ENCODE assay signal across 26 cellular contexts in the genomic region with DNA sequence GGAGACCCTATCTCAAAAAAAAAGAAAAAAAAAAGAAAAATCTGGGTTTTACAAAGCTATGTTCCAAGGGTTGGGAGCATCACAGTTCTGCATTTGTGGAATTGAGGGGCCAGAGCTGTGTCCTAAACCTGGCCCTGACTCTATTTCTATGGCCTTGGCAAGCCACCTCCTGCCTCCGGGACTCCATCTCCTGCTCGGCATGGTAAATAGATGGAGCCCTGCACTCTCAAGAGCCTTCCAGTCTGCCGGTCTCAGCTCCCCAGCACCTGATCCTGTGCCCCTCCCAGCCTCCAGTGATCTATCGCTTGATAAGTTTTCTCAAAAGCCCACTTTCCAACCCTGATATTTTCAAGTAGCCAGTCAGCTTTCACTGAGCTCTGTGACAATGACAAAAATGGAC. TPM values are rescaled to one million over a fixed set of nuclear protein-coding genes. Genes with fewer than 3 reads are reported as not detected.
"Had no signal": no experiment of that assay in that cellular context is flagged by ENCODE, and none has a peak within 500 bp of the region (broad histone marks: within the 10 kb centered on the region; RNA-seq: fewer than 3 reads in every experiment).

No MANE protein-coding gene starts in this region.

- H3K4me1 ChIP-seq: body of pancreas, SJSA1 had no signal

- H3K36me3 Mint-ChIP-seq: activated naive CD4-positive, alpha-beta T cell treated with anti-CD3 and anti-CD28 coated beads, Interleukin-2, amount 50 U/mL, for 24 hours; activated naive CD8-positive, alpha-beta T cell treated with anti-CD3 and anti-CD28 coated beads, Interleukin-2, amount 10 ng/mL, durations not matched to agents 7 days and 5 days; WTC11 had no signal

- H3K36me3 ChIP-seq: breast epithelium, SJSA1 had no signal

- H3K27ac ChIP-seq: body of pancreas, breast epithelium, SJSA1 had no signal

- ATAC-seq: activated CD4-positive, alpha-beta T cell treated with anti-CD3 and anti-CD28 coated beads for 36 hours; activated CD4-positive, CD25-positive, alpha-beta regulatory T cell treated with anti-CD3 and anti-CD28 coated beads, Interleukin-2, amount 50 U/mL, for 24 hours; activated CD8-positive, alpha-beta T cell treated with anti-CD3 and anti-CD28 coated beads, Interleukin-2, amount 10 ng/mL, durations not matched to agents 7 days and 5 days; activated T-cell treated with anti-CD3 and anti-CD28 coated beads, Interleukin-2, amount 50 U/mL, for 4 hours; body of pancreas; Panc1; WTC11 had no signal

- H3K27ac Mint-ChIP-seq: activated CD4-positive, alpha-beta T cell treated with anti-CD3 and anti-CD28 coated beads for 36 hours; activated CD4-positive, alpha-beta T cell treated with anti-CD3 and anti-CD28 coated beads, Interleukin-2, amount 10 ng/mL, durations not matched to agents 7 days and 5 days; activated CD8-positive, alpha-beta T cell treated with anti-CD3 and anti-CD28 coated beads, Interleukin-2, amount 10 ng/mL, durations not matched to agents 7 days and 5 days; activated naive CD4-positive, alpha-beta T cell treated with anti-CD3 and anti-CD28 coated beads, Interleukin-2, amount 50 U/mL, for 24 hours; activated naive CD8-positive, alpha-beta T cell treated with anti-CD3 and anti-CD28 coated beads, Interleukin-2, amount 10 ng/mL, durations not matched to agents 7 days and 5 days; T-helper 1 cell treated with Interleukin-12 subunit alpha and Interleukin-12 subunit beta and Interleukin-4 antibody, amounts not matched to agents 30 μg/mL and 1 μg/mL, for 36 hours; T-helper 2 cell treated with Interferon-gamma antibody and Interleukin-4, amounts not matched to agents 5 μg/mL and 100 μg/mL, for 36 hours; WTC11 had no signal

- H3K27me3 Mint-ChIP-seq: activated CD4-positive, alpha-beta T cell treated with anti-CD3 and anti-CD28 coated beads for 36 hours; activated naive CD4-positive, alpha-beta T cell treated with anti-CD3 and anti-CD28 coated beads, Interleukin-2, amount 50 U/mL, for 24 hours had no signal

- H3K27me3 ChIP-seq: body of pancreas, breast epithelium had no signal

- H3K4me3 ChIP-seq: body of pancreas, breast epithelium, SJSA1 had no signal

- H3K9me3 Mint-ChIP-seq: activated CD4-positive, alpha-beta T cell treated with anti-CD3 and anti-CD28 coated beads, Interleukin-2, amount 10 ng/mL, durations not matched to agents 7 days and 5 days; activated naive CD4-positive, alpha-beta T cell treated with anti-CD3 and anti-CD28 coated beads, Interleukin-2, amount 50 U/mL, for 24 hours; activated naive CD8-positive, alpha-beta T cell treated with anti-CD3 and anti-CD28 coated beads, Interleukin-2, amount 10 ng/mL, durations not matched to agents 7 days and 5 days; activated T-cell treated with anti-CD3 and anti-CD28 coated beads, Interleukin-2, amount 50 U/mL, for 4 hours; T-helper 1 cell treated with Interleukin-12 subunit alpha and Interleukin-12 subunit beta and Interleukin-4 antibody, amounts not matched to agents 30 μg/mL and 1 μg/mL, for 36 hours; T-helper 2 cell treated with Interferon-gamma antibody and Interleukin-4, amounts not matched to agents 5 μg/mL and 100 μg/mL, for 36 hours; WTC11 had no signal

- H3K4me3 Mint-ChIP-seq: activated CD4-positive, alpha-beta T cell treated with anti-CD3 and anti-CD28 coated beads for 36 hours; activated CD4-positive, alpha-beta T cell treated with anti-CD3 and anti-CD28 coated beads, Interleukin-2, amount 10 ng/mL, durations not matched to agents 7 days and 5 days; activated CD8-positive, alpha-beta T cell treated with anti-CD3 and anti-CD28 coated beads, Interleukin-2, amount 10 ng/mL, durations not matched to agents 7 days and 5 days; activated naive CD4-positive, alpha-beta T cell treated with anti-CD3 and anti-CD28 coated beads, Interleukin-2, amount 50 U/mL, for 24 hours; activated naive CD8-positive, alpha-beta T cell treated with anti-CD3 and anti-CD28 coated beads, Interleukin-2, amount 10 ng/mL, durations not matched to agents 7 days and 5 days; activated T-cell treated with anti-CD3 and anti-CD28 coated beads, Interleukin-2, amount 50 U/mL, for 4 hours; T-helper 1 cell treated with Interleukin-12 subunit alpha and Interleukin-12 subunit beta and Interleukin-4 antibody, amounts not matched to agents 30 μg/mL and 1 μg/mL, for 36 hours; T-helper 2 cell treated with Interferon-gamma antibody and Interleukin-4, amounts not matched to agents 5 μg/mL and 100 μg/mL, for 36 hours; WTC11 had no signal

- H3K9me3 ChIP-seq: body of pancreas, breast epithelium, SJSA1, SK-N-SH had no signal

- DNase-seq: activated CD4-positive, alpha-beta T cell treated with anti-CD3 and anti-CD28 coated beads for 36 hours; activated CD4-positive, alpha-beta T cell treated with anti-CD3 and anti-CD28 coated beads, Interleukin-2, amount 10 ng/mL, durations not matched to agents 7 days and 5 days; activated CD4-positive, alpha-beta T cell treated with anti-CD3 and anti-CD28 coated beads, Interleukin-2, amount 50 U/mL, for 48 hours; activated CD8-positive, alpha-beta T cell treated with anti-CD3 and anti-CD28 coated beads, Interleukin-2, amount 10 ng/mL, durations not matched to agents 7 days and 5 days; activated gamma-delta T cell; activated naive CD4-positive, alpha-beta T cell treated with Interleukin-2 at 50 U/mL for 16 hours; activated naive CD8-positive, alpha-beta T cell treated with anti-CD3 and anti-CD28 coated beads, Interleukin-2, amount 10 ng/mL, durations not matched to agents 7 days and 5 days; activated T-cell treated with anti-CD3 and anti-CD28 coated beads, Interleukin-2, amount 50 U/mL, for 4 hours; body of pancreas; NCI-H1417; NCI-H187; NCI-H2081 treated with DMSO at 0.1 percent for 48 hours; NCI-H345; NCI-H524 treated with DMSO at 0.1 percent for 48 hours; RPMI8226; SHP77 treated with DMSO at 0.1 percent for 48 hours had no signal

RNA-seq across cellular contexts. Expression of a gene that starts 43.0 kb away (rescaled TPM):
- total RNA-seq: activated CD8-positive, alpha-beta T cell treated with anti-CD3 and anti-CD28 coated beads, Interleukin-2, amount 10 ng/mL, durations not matched to agents 7 days and 5 days; SJSA1 had no signal

RNA-seq across cellular contexts. Expression of a gene that starts 55.7 kb away (rescaled TPM):
- total RNA-seq: M059J, SJSA1 had no signal
